17 cellular contexts compared by ENCODE assay signal in genomic region chr4:58209576-58209975, GRCh38.
DNase-seq lines count a peak whose midpoint lies in the region; ATAC-seq, FAIRE-seq and TF ChIP-seq lines count a peak whose summit lies in the region.
"Had no signal": no experiment of that assay in that cellular context is flagged by ENCODE, and none has a peak within 500 bp of the region (broad histone marks: within the 10 kb centered on the region; RNA-seq: fewer than 3 reads in every experiment).

No MANE protein-coding gene starts in this region.

- H3K4me1 ChIP-seq in neural progenitor cell = peaks cover 9% of the 10 kb centered on the region
- peaks cover 11% of the 10 kb centered on the region for H3K4me1 ChIP-seq in smooth muscle cell (ENCODE audit: low read depth)
- H3K4me1 ChIP-seq: BLaER1 had no signal

- no peak overlapping the region for H3K27ac Mint-ChIP-seq in neural progenitor cell
- no peak overlapping the region for H3K27ac Mint-ChIP-seq in stimulated activated naive B cell treated with anti-CD40 and anti-IgM and Interleukin-4, amounts not matched to agents 10 μg/mL and 1 μg/mL and 100 μg/mL, for 72 hours
- no peak overlapping the region for H3K27ac Mint-ChIP-seq in activated naive CD4-positive, alpha-beta T cell treated with anti-CD3 and anti-CD28 coated beads, Interleukin-2, amount 50 U/mL, for 72 hours
- H3K27ac Mint-ChIP-seq: CD14-positive monocyte; CD4-positive, alpha-beta memory T cell had no signal

- H3K79me2 ChIP-seq in neural progenitor cell (ENCODE audit: low read depth) (no peaks in the 10 kb centered on the region), smooth muscle cell (ENCODE audit: low read depth) (no peaks in the 10 kb centered on the region)

- TF ChIP-seq POLR2A in H54 (IDR thresholded peaks at IDR 0.05; ENCODE audit: low read depth, low read length) = no peak

- no peaks in the 10 kb centered on the region for H3K27me3 Mint-ChIP-seq in neural progenitor cell (ENCODE audit: insufficient read depth, low read depth)
- no peaks in the 10 kb centered on the region for H3K27me3 Mint-ChIP-seq in stimulated activated naive B cell treated with anti-CD40 and anti-IgM and Interleukin-4, amounts not matched to agents 10 μg/mL and 1 μg/mL and 100 μg/mL, for 72 hours
- H3K27me3 Mint-ChIP-seq: CD4-positive, alpha-beta memory T cell had no signal

- H2AFZ ChIP-seq in neural progenitor cell (replicated peaks) (no peak overlapping the region), smooth muscle cell (ENCODE audit: low read depth) (no peak overlapping the region)
- H2AFZ ChIP-seq: GM23248 had no signal

- H4K20me1 ChIP-seq in neural progenitor cell (ENCODE audit: low read depth) = no peaks in the 10 kb centered on the region
- no peaks in the 10 kb centered on the region for H4K20me1 ChIP-seq in smooth muscle cell (ENCODE audit: low read depth)
- H4K20me1 ChIP-seq: BLaER1 had no signal

- H3K9ac ChIP-seq in SK-N-MC (ENCODE audit: insufficient read length) = no peak overlapping the region
- no peak overlapping the region for H3K9ac ChIP-seq in neural progenitor cell
- H3K9ac ChIP-seq in smooth muscle cell (ENCODE audit: low read depth) = no peak overlapping the region
- H3K9ac ChIP-seq: BLaER1, GM23248 had no signal

- no peaks in the 10 kb centered on the region for H3K36me3 ChIP-seq in SK-N-MC (ENCODE audit: insufficient read depth, low read length)
- H3K36me3 ChIP-seq in neural progenitor cell = no peaks in the 10 kb centered on the region
- H3K36me3 ChIP-seq in smooth muscle cell (ENCODE audit: low read depth) = no peaks in the 10 kb centered on the region
- H3K36me3 ChIP-seq: BLaER1 had no signal

- no peak overlapping the region for H3K27ac ChIP-seq in SK-N-MC
- no peak overlapping the region for H3K27ac ChIP-seq in neural progenitor cell
- no peak overlapping the region for H3K27ac ChIP-seq in smooth muscle cell (ENCODE audit: low read depth)
- H3K27ac ChIP-seq: BLaER1, GM23248, HL-60 had no signal

- H3K27me3 ChIP-seq in neural progenitor cell (no peaks in the 10 kb centered on the region), smooth muscle cell (ENCODE audit: low read depth) (no peaks in the 10 kb centered on the region)
- H3K27me3 ChIP-seq: BLaER1 had no signal

- no peaks in the 10 kb centered on the region for H3K36me3 Mint-ChIP-seq in neural progenitor cell
- no peaks in the 10 kb centered on the region for H3K36me3 Mint-ChIP-seq in stimulated activated naive B cell treated with anti-CD40 and anti-IgM and Interleukin-4, amounts not matched to agents 10 μg/mL and 1 μg/mL and 100 μg/mL, for 72 hours
- no peaks in the 10 kb centered on the region for H3K36me3 Mint-ChIP-seq in activated naive CD4-positive, alpha-beta T cell treated with anti-CD3 and anti-CD28 coated beads, Interleukin-2, amount 50 U/mL, for 72 hours
- H3K36me3 Mint-ChIP-seq: CD14-positive monocyte; CD4-positive, alpha-beta memory T cell had no signal

- no peak for TF ChIP-seq CTCF in neural progenitor cell (IDR thresholded peaks at IDR 0.05)
- TF ChIP-seq CTCF in smooth muscle cell (IDR thresholded peaks at IDR 0.05; ENCODE audit: borderline replicate concordance, insufficient read depth, poor library complexity, severe bottlenecking) = no peak

- no peak for ATAC-seq in stimulated activated naive B cell treated with anti-CD40 and anti-IgM and Interleukin-4, amounts not matched to agents 10 μg/mL and 1 μg/mL and 100 μg/mL, for 72 hours (replicated peaks)
- ATAC-seq in activated naive CD4-positive, alpha-beta T cell treated with anti-CD3 and anti-CD28 coated beads, Interleukin-2, amount 50 U/mL, for 72 hours = no peak

- WGBS in smooth muscle cell (ENCODE audit: low lambda C conversion rate) = 77% methylated on average over 2 of the region's 2 CpGs

- H3K9me3 Mint-ChIP-seq in neural progenitor cell = no peaks in the 10 kb centered on the region
- H3K9me3 Mint-ChIP-seq in stimulated activated naive B cell treated with anti-CD40 and anti-IgM and Interleukin-4, amounts not matched to agents 10 μg/mL and 1 μg/mL and 100 μg/mL, for 72 hours = peaks cover 3 to 4% of the 10 kb centered on the region in 2 donors
- H3K9me3 Mint-ChIP-seq in activated naive CD4-positive, alpha-beta T cell treated with anti-CD3 and anti-CD28 coated beads, Interleukin-2, amount 50 U/mL, for 72 hours = peaks cover 15 to 17% of the 10 kb centered on the region in 2 donors

- peak overlapping the region; percentile 10 for H3K4me2 ChIP-seq in neural progenitor cell
- H3K4me2 ChIP-seq in smooth muscle cell = peak overlapping the region; percentile 48
- H3K4me2 ChIP-seq: BLaER1 had no signal

- H3K9me3 ChIP-seq in SK-N-MC (ENCODE audit: low read depth, low read length) (no peaks in the 10 kb centered on the region), neural progenitor cell (ENCODE audit: low read depth) (no peaks in the 10 kb centered on the region), smooth muscle cell (replicated peaks; ENCODE audit: low read depth) (no peaks in the 10 kb centered on the region)
- H3K9me3 ChIP-seq: BLaER1 had no signal

- FAIRE-seq in H54 (lab: Jason Lieb, UNC) = no peak
- FAIRE-seq: GM12892, GM18507 had no signal

- DNase-seq in DMS53 (lab: John Stamatoyannopoulos, UW) (peak; percentile 74), SK-N-MC (ENCODE audit: low read depth, low spot score) (peak; percentile 50), neural progenitor cell (ENCODE audit: low spot score) (peak; percentile 62), smooth muscle cell (lab: John Stamatoyannopoulos, UW; ENCODE audit: unreplicated experiment) (no peak), H54 (ENCODE audit: insufficient read length, low spot score) (no peak)
- DNase-seq in stimulated activated naive B cell treated with anti-CD40 and anti-IgM and Interleukin-4, amounts not matched to agents 10 μg/mL and 1 μg/mL and 100 μg/mL, for 72 hours = no peak
- no peak for DNase-seq in activated naive CD4-positive, alpha-beta T cell treated with anti-CD3 and anti-CD28 coated beads, Interleukin-2, amount 50 U/mL, for 72 hours (ENCODE audit: low spot score in 2 of 2)
- DNase-seq: 8988T; CD4-positive, alpha-beta memory T cell; GDM1; GM23248; HCEC 1CT had no signal

- H3K4me3 Mint-ChIP-seq in neural progenitor cell = no peak overlapping the region
- H3K4me3 Mint-ChIP-seq in stimulated activated naive B cell treated with anti-CD40 and anti-IgM and Interleukin-4, amounts not matched to agents 10 μg/mL and 1 μg/mL and 100 μg/mL, for 72 hours = no peak overlapping the region
- H3K4me3 Mint-ChIP-seq: CD14-positive monocyte; CD4-positive, alpha-beta memory T cell had no signal

- H3K4me3 ChIP-seq in SK-N-MC (peak overlapping the region; percentile 13; the same call in 1 of the 2 replicates), neural progenitor cell (no peak overlapping the region), smooth muscle cell (no peak overlapping the region)
- H3K4me3 ChIP-seq: BLaER1, GM23248 had no signal

- H3F3A ChIP-seq in neural progenitor cell (ENCODE audit: low read depth) = no peaks in the 10 kb centered on the region
- no peaks in the 10 kb centered on the region for H3F3A ChIP-seq in smooth muscle cell (ENCODE audit: low read depth)

- peaks cover 4% of the 10 kb centered on the region for H3K4me1 Mint-ChIP-seq in neural progenitor cell
- H3K4me1 Mint-ChIP-seq in stimulated activated naive B cell treated with anti-CD40 and anti-IgM and Interleukin-4, amounts not matched to agents 10 μg/mL and 1 μg/mL and 100 μg/mL, for 72 hours = no peaks in the 10 kb centered on the region
- H3K4me1 Mint-ChIP-seq: CD14-positive monocyte; CD4-positive, alpha-beta memory T cell had no signal

Comparison
In these comparisons a context has a peak if more than half of its experiments do, and no peak if none do; other contexts are left out.
1. DNase-seq: peak in DMS53 (single experiment), SK-N-MC (single experiment) and neural progenitor cell (single experiment); none in smooth muscle cell (single experiment), stimulated activated naive B cell treated with anti-CD40 and anti-IgM and Interleukin-4, amounts not matched to agents 10 μg/mL and 1 μg/mL and 100 μg/mL, for 72 hours (single experiment), activated naive CD4-positive, alpha-beta T cell treated with anti-CD3 and anti-CD28 coated beads, Interleukin-2, amount 50 U/mL, for 72 hours (0 of 2) and H54 (single experiment).